ENCODE assay signal across 17 cellular contexts in genomic region chr1:199132006-199132405, GRCh38.
"Had no signal": no experiment of that assay in that cellular context is flagged by ENCODE, and none has a peak within 500 bp of the region (broad histone marks: within the 10 kb centered on the region; RNA-seq: fewer than 3 reads in every experiment).

No MANE protein-coding gene starts in this region.

- H3K4me3 ChIP-seq: gastroesophageal sphincter, hepatocyte, stomach, thoracic aorta, uterus had no signal

- H3K79me2 ChIP-seq: hepatocyte, parathyroid adenoma had no signal

- H3K4me1 ChIP-seq: gastroesophageal sphincter, parathyroid adenoma, stomach, uterus had no signal

- H3K27me3 ChIP-seq: brain microvascular endothelial cell, gastroesophageal sphincter, hepatocyte, stomach, uterus had no signal

- H3K27ac ChIP-seq: brain microvascular endothelial cell, epithelial cell of prostate, gastroesophageal sphincter, hepatocyte, parathyroid adenoma, stomach, thoracic aorta, uterus had no signal

- H2AFZ ChIP-seq: hepatocyte, parathyroid adenoma had no signal

- H3K9ac ChIP-seq: parathyroid adenoma had no signal

- FAIRE-seq: kidney had no signal

- DNase-seq: activated CD4-positive, alpha-beta T cell treated with anti-CD3 and anti-CD28 coated beads, Interleukin-2, amount 50 U/mL, for 48 hours; activated CD4-positive, CD25-positive, alpha-beta regulatory T cell treated with anti-CD3 and anti-CD28 coated beads, Interleukin-2, amount 50 U/mL, for 72 hours; activated gamma-delta T cell treated with Interleukin-2 at 50 U/mL for 16 hours; activated naive CD8-positive, alpha-beta T cell treated with anti-CD3 and anti-CD28 coated beads for 36 hours; activated T-cell treated with anti-CD3 and anti-CD28 coated beads, Interleukin-2, amount 50 U/mL, for 4 hours; brain microvascular endothelial cell; effector memory CD8-positive, alpha-beta T cell; kidney; left ventricle myocardium superior; stimulated activated CD4-positive, alpha-beta T cell treated with anti-CD3 and anti-CD28 coated beads, Interleukin-4, amount 100 ng/mL, for 4 hours; stomach; uterus had no signal

- H3K4me2 ChIP-seq: hepatocyte had no signal

- ATAC-seq: activated T-cell treated with anti-CD3 and anti-CD28 coated beads, Interleukin-2, amount 50 U/mL, for 4 hours; effector memory CD8-positive, alpha-beta T cell; gastroesophageal sphincter; left ventricle myocardium superior had no signal

- H3K36me3 ChIP-seq: brain microvascular endothelial cell, gastroesophageal sphincter, stomach, thoracic aorta, uterus had no signal

- H3K9me3 ChIP-seq: gastroesophageal sphincter, stomach, thoracic aorta, uterus had no signal
